Comparison of ENCODE assay signal across 8 cellular contexts in the genomic region with DNA sequence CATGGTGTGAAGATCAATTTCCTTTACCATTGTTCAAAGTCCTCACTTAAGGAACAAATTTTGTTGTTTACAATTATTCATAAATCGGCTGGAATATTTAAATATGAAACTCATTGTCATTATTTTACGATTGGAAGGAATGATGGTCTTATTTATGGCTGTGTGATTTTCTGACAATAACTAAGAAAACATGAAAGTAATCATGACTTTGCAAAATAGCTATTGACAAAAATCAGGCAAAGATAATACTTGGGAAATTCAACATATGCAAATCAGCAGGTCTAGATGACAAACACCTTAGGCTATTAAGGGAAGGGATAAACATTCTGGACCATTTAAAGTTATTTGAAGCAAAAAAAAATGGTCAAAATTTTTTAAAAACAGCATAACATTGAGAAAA.
"Had no signal": no experiment of that assay in that cellular context is flagged by ENCODE, and none has a peak within 500 bp of the region (broad histone marks: within the 10 kb centered on the region; RNA-seq: fewer than 3 reads in every experiment).

No MANE protein-coding gene starts in this region.

- H2AFZ ChIP-seq: GM23338 had no signal

- FAIRE-seq: H1, H54 had no signal

- H3K27ac ChIP-seq: HL-60 had no signal

- ATAC-seq: GM23338 had no signal

- H3K4me1 Mint-ChIP-seq: GM23338, H9, IgD-negative memory B cell had no signal

- H3K27ac Mint-ChIP-seq: GM23338, H9, IgD-negative memory B cell had no signal

- H3K4me2 ChIP-seq: GM23338 had no signal

- H3K4me3 Mint-ChIP-seq: GM23338, H9, IgD-negative memory B cell had no signal

- H3K9me3 Mint-ChIP-seq: GM23338, H9 had no signal

- H3K36me3 Mint-ChIP-seq: IgD-negative memory B cell had no signal

- H3K27me3 Mint-ChIP-seq: IgD-negative memory B cell had no signal

- H3K4me3 ChIP-seq: GM23338 had no signal

- DNase-seq: H9, HCEC 1CT, KG1 had no signal
